ENCODE assay signal across 16 cellular contexts in the genomic region with DNA sequence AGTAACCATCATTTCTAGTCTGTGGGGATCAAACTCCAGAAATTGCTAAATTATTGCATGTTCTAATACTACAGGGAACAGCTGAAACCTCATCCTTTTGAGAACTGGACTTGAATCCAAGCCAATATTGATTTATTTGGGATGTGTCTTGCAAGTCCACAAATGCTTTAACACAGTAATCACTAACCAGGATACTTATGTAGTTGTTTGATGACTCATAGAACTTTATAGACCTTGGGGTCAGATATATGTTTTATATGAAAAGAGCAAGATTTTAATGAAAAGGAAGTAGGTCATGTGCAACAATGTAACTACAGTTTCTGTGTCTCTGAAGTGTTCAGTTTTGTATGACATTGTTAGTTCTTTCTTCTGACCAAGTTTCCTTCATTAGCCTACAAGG.
DNase-seq lines count a peak whose midpoint lies in the region; ATAC-seq, FAIRE-seq and TF ChIP-seq lines count a peak whose summit lies in the region.
"Had no signal": no experiment of that assay in that cellular context is flagged by ENCODE, and none has a peak within 500 bp of the region (broad histone marks: within the 10 kb centered on the region; RNA-seq: fewer than 3 reads in every experiment).

No MANE protein-coding gene starts in this region.

- peaks cover 15% of the 10 kb centered on the region for H3K4me1 ChIP-seq in A549
- peaks cover 36% of the 10 kb centered on the region for H3K4me1 ChIP-seq in SJCRH30

- CTCF ChIA-PET in A549 (lab: Yijun Ruan, JAX) = interaction anchor here (1.4 kb wide), 1 partner anchor 507 kb away, joined by 3 read pairs; no protein-coding TSS in a partner anchor

- FAIRE-seq in A549 (lab: Jason Lieb, UNC) = no peak

- TF ChIP-seq POLR2A in A549 (IDR thresholded peaks at IDR 0.05; ENCODE audit: low read length) = no peak

- H3K27ac ChIP-seq in A549 (peak overlapping the region in 1 of 2 experiments; percentile 38; a peak in 2 of 6 replicates), SJCRH30 (no peak overlapping the region)
- H3K27ac ChIP-seq: BLaER1 treated with 17β-estradiol and CSF1 and Interleukin-3, amounts not matched to agents 10 nM and 100 nM had no signal

- H3K9me3 ChIP-seq in A549 (peaks cover 5% of the 10 kb centered on the region; the same call in 1 of the 3 replicates), SJCRH30 (replicated peaks) (no peaks in the 10 kb centered on the region)

- no peak for TF ChIP-seq EP300 in A549 (IDR thresholded peaks at IDR 0.05)

- intact Hi-C loops in left cardiac atrium (cut with DNase I) = no loop called here

- no peaks in the 10 kb centered on the region for H3K27me3 ChIP-seq in SJCRH30
- H3K27me3 ChIP-seq: BLaER1 treated with 17β-estradiol and CSF1 and Interleukin-3, amounts not matched to agents 10 nM and 100 nM had no signal

- no peak for TF ChIP-seq CTCF in A549 (IDR thresholded peaks at IDR 0.05)
- no peak for TF ChIP-seq CTCF in foreskin fibroblast (IDR thresholded peaks at IDR 0.05; ENCODE audit: low read depth, low read length)

- peak in 1 of 2 experiments; percentile 16 for DNase-seq in A549 (ENCODE audit: low read depth in 1 of 2, low spot score in 1 of 2)
- peak; percentile 42 for DNase-seq in HCEC 1CT
- peak; percentile 18 for DNase-seq in M059J (ENCODE audit: low read depth)
- DNase-seq in foreskin fibroblast = peak; percentile 58 to 81
- DNase-seq in medulla oblongata (ENCODE audit: extremely low spot score) = no peak
- DNase-seq in SJCRH30 = no peak
- DNase-seq in stimulated activated naive CD4-positive, alpha-beta T cell (lab: John Stamatoyannopoulos, UW) = no peak
- DNase-seq in left cardiac atrium = no peak
- DNase-seq: 8988T; DMS 273 treated with DMSO at 0.1 percent for 48 hours; Kasumi-1; NCI-H187; NCI-H526 treated with DMSO at 0.1 percent for 48 hours; NK-92 treated with Interleukin-12 subunit alpha and Interleukin-12 subunit beta, amount 100 ng/mL, for 24 hours; SIG-M5 had no signal

- ATAC-seq in A549 (no peak), left cardiac atrium (no peak)

- no peaks in the 10 kb centered on the region for H3K36me3 ChIP-seq in SJCRH30

- POLR2A ChIA-PET in A549 (lab: Yijun Ruan, JAX) = no interaction called here

- TF ChIP-seq RAD21 in A549 (conservative IDR thresholded peaks at IDR 0.05 in 1 of 2, IDR thresholded peaks at IDR 0.05 in 1 of 2) = no peak

- no peak overlapping the region for H3K4me2 ChIP-seq in A549

- H3K4me3 ChIP-seq in A549 (no peak overlapping the region), foreskin fibroblast (ENCODE audit: low read depth in 1 of 2, low read length in 2 of 2) (no peak overlapping the region), SJCRH30 (no peak overlapping the region)
- H3K4me3 ChIP-seq: BLaER1 treated with 17β-estradiol and CSF1 and Interleukin-3, amounts not matched to agents 10 nM and 100 nM had no signal

TF ChIP-seq in A549, 52 proteins besides CTCF, POLR2A, EP300 and RAD21:
- no peak for TF ChIP-seq FOSL2 (IDR thresholded peaks at IDR 0.05)
- peak; percentile 78 for TF ChIP-seq FOSL2 (CRISPR knock-in tag; IDR thresholded peaks at IDR 0.05)
- no peak for TF ChIP-seq TFCP2L1 (CRISPR knock-in tag; IDR thresholded peaks at IDR 0.05)

Comparison
In these comparisons a context has a peak if more than half of its experiments do, and no peak if none do; other contexts are left out.
1. DNase-seq: peak in HCEC 1CT (single experiment), M059J (single experiment) and foreskin fibroblast (2 of 2); none in medulla oblongata (single experiment), SJCRH30 (0 of 2), stimulated activated naive CD4-positive, alpha-beta T cell (0 of 6) and left cardiac atrium (single experiment).